ENCODE assay signal across 1 cellular context in genomic region chr17:44102845-44103622, GRCh38.
TF ChIP-seq lines count a peak whose summit lies in the region.

No MANE protein-coding gene starts in this region.

TF ChIP-seq in HEK293, 187 proteins besides CTCF, POLR2A, EP300 and RAD21 (continued from another document):
- TF ChIP-seq, protein P1, sequence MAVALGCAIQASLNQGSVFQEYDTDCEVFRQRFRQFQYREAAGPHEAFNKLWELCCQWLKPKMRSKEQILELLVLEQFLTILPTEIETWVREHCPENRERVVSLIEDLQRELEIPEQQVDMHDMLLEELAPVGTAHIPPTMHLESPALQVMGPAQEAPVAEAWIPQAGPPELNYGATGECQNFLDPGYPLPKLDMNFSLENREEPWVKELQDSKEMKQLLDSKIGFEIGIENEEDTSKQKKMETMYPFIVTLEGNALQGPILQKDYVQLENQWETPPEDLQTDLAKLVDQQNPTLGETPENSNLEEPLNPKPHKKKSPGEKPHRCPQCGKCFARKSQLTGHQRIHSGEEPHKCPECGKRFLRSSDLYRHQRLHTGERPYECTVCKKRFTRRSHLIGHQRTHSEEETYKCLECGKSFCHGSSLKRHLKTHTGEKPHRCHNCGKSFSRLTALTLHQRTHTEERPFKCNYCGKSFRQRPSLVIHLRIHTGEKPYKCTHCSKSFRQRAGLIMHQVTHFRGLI (tag by site-specific recombination; IDR thresholded peaks at IDR 0.05), result no peak
- TF ChIP-seq BCL6B (tag by site-specific recombination; IDR thresholded peaks at IDR 0.05), result no peak
- 0 out of 2 replicates have a peak, but pooled peaks have one; percentile 12 for TF ChIP-seq EGR2 (tag by site-specific recombination; IDR thresholded peaks at IDR 0.05; ENCODE audit: low read depth)
- no peak for TF ChIP-seq ZNF473 (tag by site-specific recombination; IDR thresholded peaks at IDR 0.05)
- TF ChIP-seq REST (tag by site-specific recombination; IDR thresholded peaks at IDR 0.05), result no peak
- TF ChIP-seq ZNF354C (tag by site-specific recombination; IDR thresholded peaks at IDR 0.05; ENCODE audit: borderline replicate concordance, low read depth), result no peak
- peak; percentile 75; the same call in 1 of the 2 replicates for TF ChIP-seq SCRT1 (tag by site-specific recombination; IDR thresholded peaks at IDR 0.05; ENCODE audit: borderline replicate concordance)
- TF ChIP-seq ZNF157 (tag by site-specific recombination; IDR thresholded peaks at IDR 0.05), result no peak
- TF ChIP-seq SCRT2 (tag by site-specific recombination; IDR thresholded peaks at IDR 0.05), result peak; percentile 93
- no peak for TF ChIP-seq ZNF501 (tag by site-specific recombination; IDR thresholded peaks at IDR 0.05)
- no peak for TF ChIP-seq ZNF341 (tag by site-specific recombination; IDR thresholded peaks at IDR 0.05; ENCODE audit: low read depth)
- TF ChIP-seq ZNF670 (tag by site-specific recombination; IDR thresholded peaks at IDR 0.05; ENCODE audit: low read depth), result no peak
